Comparison of ENCODE assay signal across 1 cellular context in the genomic region with DNA sequence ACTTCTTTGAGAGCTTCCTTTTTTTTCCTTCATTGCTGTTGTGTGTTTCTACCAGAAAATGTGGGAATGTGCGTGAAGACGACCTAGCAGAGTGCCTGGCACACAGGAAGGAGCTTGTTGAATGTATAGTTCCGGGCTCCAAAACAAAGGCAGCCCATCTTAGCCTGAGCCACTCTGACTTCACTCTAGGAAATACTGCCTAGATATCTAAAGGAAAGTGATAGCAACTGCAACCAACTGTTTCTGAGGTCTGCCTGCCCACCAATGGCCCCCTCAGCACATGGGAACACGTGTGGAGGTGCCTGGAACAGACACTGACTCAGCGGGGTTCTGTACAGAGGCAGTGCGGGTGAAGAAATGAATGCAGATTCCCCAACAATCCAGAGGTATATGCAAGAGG.
TF ChIP-seq lines count a peak whose summit lies in the region.

No MANE protein-coding gene starts in this region.

TF ChIP-seq in A549, 52 proteins besides CTCF, POLR2A, EP300 and RAD21:
- TF ChIP-seq, protein P1, sequence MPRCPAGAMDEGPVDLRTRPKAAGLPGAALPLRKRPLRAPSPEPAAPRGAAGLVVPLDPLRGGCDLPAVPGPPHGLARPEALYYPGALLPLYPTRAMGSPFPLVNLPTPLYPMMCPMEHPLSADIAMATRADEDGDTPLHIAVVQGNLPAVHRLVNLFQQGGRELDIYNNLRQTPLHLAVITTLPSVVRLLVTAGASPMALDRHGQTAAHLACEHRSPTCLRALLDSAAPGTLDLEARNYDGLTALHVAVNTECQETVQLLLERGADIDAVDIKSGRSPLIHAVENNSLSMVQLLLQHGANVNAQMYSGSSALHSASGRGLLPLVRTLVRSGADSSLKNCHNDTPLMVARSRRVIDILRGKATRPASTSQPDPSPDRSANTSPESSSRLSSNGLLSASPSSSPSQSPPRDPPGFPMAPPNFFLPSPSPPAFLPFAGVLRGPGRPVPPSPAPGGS (IDR thresholded peaks at IDR 0.05) = no peak
- no peak for TF ChIP-seq HEYL (CRISPR knock-in tag; IDR thresholded peaks at IDR 0.05)
- TF ChIP-seq, protein P2, sequence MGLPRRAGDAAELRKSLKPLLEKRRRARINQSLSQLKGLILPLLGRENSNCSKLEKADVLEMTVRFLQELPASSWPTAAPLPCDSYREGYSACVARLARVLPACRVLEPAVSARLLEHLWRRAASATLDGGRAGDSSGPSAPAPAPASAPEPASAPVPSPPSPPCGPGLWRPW (IDR thresholded peaks at IDR 0.05) = no peak
